In the genomic region with DNA sequence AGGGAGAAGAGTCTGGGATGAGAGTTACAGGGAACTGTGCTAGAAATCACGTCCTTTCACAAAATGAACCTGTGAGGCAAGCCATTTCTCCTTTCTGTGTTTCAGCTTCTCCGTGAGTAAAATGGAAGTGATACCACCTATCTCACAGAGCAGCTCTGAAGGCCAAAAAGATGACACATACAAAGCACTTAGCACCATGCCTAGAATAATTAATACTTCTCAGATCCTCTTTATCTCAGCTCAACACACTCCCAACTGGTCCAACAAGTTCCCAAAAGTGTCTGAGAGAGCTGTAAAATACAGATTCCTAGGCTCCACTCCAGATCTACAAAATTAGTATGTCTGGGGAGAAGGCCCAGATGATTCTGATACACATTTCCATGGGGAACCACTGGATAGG, we compare ENCODE assay signal across 14 cellular contexts.
A peak's percentile ranks its signal among the peaks of the same experiment; 100 is the strongest.
DNase-seq lines count a peak whose midpoint lies in the region; ATAC-seq lines count a peak whose summit lies in the region.
"Had no signal": no experiment of that assay in that cellular context is flagged by ENCODE, and none has a peak within 500 bp of the region (broad histone marks: within the 10 kb centered on the region; RNA-seq: fewer than 3 reads in every experiment).

No MANE protein-coding gene starts in this region.

- peak; percentile 37 for DNase-seq in CD1c-positive myeloid dendritic cell (ENCODE audit: extremely low spot score)
- DNase-seq in NCI-H526 (lab: John Stamatoyannopoulos, UW), result no peak
- DNase-seq in HPDE6-E6E7 (ENCODE audit: extremely low spot score), result no peak
- no peak for DNase-seq in NCI-H2227 (lab: John Stamatoyannopoulos, UW; ENCODE audit: unreplicated experiment)
- DNase-seq in hypothalamus (lab: John Stamatoyannopoulos, UW), result no peak
- DNase-seq: activated CD4-positive, alpha-beta T cell treated with anti-CD3 and anti-CD28 coated beads for 1 hour; activated T-cell treated with anti-CD3 and anti-CD28 coated beads, Interleukin-2, amount 50 U/mL, for 4 hours; CD4-positive, alpha-beta memory T cell; NCI-H187 treated with DMSO at 0.1 percent for 48 hours; stimulated activated CD4-positive, alpha-beta T cell treated with anti-CD3 and anti-CD28 coated beads, Interleukin-15, amount 100 ng/mL, for 24 hours; upper lobe of right lung had no signal

- ATAC-seq in GM18907 (IDR thresholded peaks at IDR 0.05; ENCODE audit: unreplicated experiment), result peak; percentile 35
- peak; percentile 51 for ATAC-seq in GM21723 (IDR thresholded peaks at IDR 0.05; ENCODE audit: unreplicated experiment)
- peak; percentile 67 for ATAC-seq in HG03159 (IDR thresholded peaks at IDR 0.05; ENCODE audit: unreplicated experiment)
- ATAC-seq: activated T-cell treated with anti-CD3 and anti-CD28 coated beads, Interleukin-2, amount 50 U/mL, for 4 hours; upper lobe of right lung had no signal
